ENCODE assay signal across 5 cellular contexts in genomic region chr10:122075876-122076275, GRCh38.
DNase-seq lines count a peak whose midpoint lies in the region; ATAC-seq and TF ChIP-seq lines count a peak whose summit lies in the region.
"Not testable (repeated sequence)": the region's sequence is repeated elsewhere in the genome, so short reads cannot be mapped to it uniquely, and the experiment has no call there.

No MANE protein-coding gene starts in this region.

- not testable (repeated sequence) for H3K27me3 ChIP-seq in endodermal cell (ENCODE audit: control insufficient read depth, insufficient read depth, low read length, poor library complexity, severe bottlenecking); gastrocnemius medialis; suprapubic skin

- intact Hi-C loops in posterior vena cava (cut with DNase I); gastrocnemius medialis (cut with DNase I; ENCODE audit: low total_unique reads): not testable (repeated sequence)

- not testable (repeated sequence) for TF ChIP-seq POLR2A in gastrocnemius medialis (IDR thresholded peaks at IDR 0.05); suprapubic skin (IDR thresholded peaks at IDR 0.05)

- H3K36me3 ChIP-seq in endodermal cell (ENCODE audit: control insufficient read depth, insufficient read depth, low read length); gastrocnemius medialis; suprapubic skin: not testable (repeated sequence)

- not testable (repeated sequence) for H3K4me3 ChIP-seq in endodermal cell (ENCODE audit: low read length); gastrocnemius medialis; suprapubic skin

- not testable (repeated sequence) for TF ChIP-seq EP300 in suprapubic skin (IDR thresholded peaks at IDR 0.05)

- not testable (repeated sequence) for H3K27ac Mint-ChIP-seq in endodermal cell

- not testable (repeated sequence) for H3K4me3 Mint-ChIP-seq in endodermal cell

- H3K4me1 Mint-ChIP-seq in endodermal cell: not testable (repeated sequence)

- 96% methylated on average over 5 to 6 of the region's 6 CpGs for WGBS in endodermal cell (ENCODE audit: insufficient coverage in 1 of 2, insufficient read length in 1 of 2), 2 experiments
- 98% methylated on average over 6 of the region's 6 CpGs for WGBS in suprapubic skin

- H3K9me3 Mint-ChIP-seq in endodermal cell: not testable (repeated sequence)

- not testable (repeated sequence) for H3K27me3 Mint-ChIP-seq in endodermal cell (ENCODE audit: insufficient read depth)

- not testable (repeated sequence) for H3K9me3 ChIP-seq in endodermal cell (ENCODE audit: control insufficient read depth, low read length); gastrocnemius medialis; suprapubic skin

- not testable (repeated sequence) for TF ChIP-seq CTCF in endodermal cell (conservative IDR thresholded peaks at IDR 0.05); gastrocnemius medialis (IDR thresholded peaks at IDR 0.05 in 4 of 5, conservative IDR thresholded peaks at IDR 0.05 in 1 of 5); suprapubic skin (IDR thresholded peaks at IDR 0.05)

- H3K9ac ChIP-seq in endodermal cell (ENCODE audit: extremely low read depth, low read length, poor library complexity, severe bottlenecking): not testable (repeated sequence)

- in situ Hi-C loops in gastrocnemius medialis (cut with MboI; ENCODE audit: low sequenced_read_pairs in 4 of 4): not testable (repeated sequence)

- H3K27ac ChIP-seq in endodermal cell (ENCODE audit: low read depth, low read length); suprapubic skin: not testable (repeated sequence)
- H3K27ac ChIP-seq in gastrocnemius medialis: peak overlapping the region; percentile 46 to 72 (median 64)

- ATAC-seq in gastrocnemius medialis: not testable (repeated sequence)

- peak; percentile 23 for DNase-seq in endodermal cell
- peak; percentile 57 for DNase-seq in mesenteric fat pad (ENCODE audit: low spot score)
- peak; percentile 66 for DNase-seq in posterior vena cava (ENCODE audit: low spot score)
- DNase-seq in gastrocnemius medialis: not testable (repeated sequence)
- peak; percentile 17 to 41 for DNase-seq in suprapubic skin (ENCODE audit: low spot score in 2 of 2)

- H3K4me1 ChIP-seq in endodermal cell (ENCODE audit: control insufficient read depth, insufficient read depth, low read length); suprapubic skin: not testable (repeated sequence)
- peaks cover 21 to 32% of the 10 kb centered on the region in 2 donors for H3K4me1 ChIP-seq in gastrocnemius medialis

- not testable (repeated sequence) for H3K36me3 Mint-ChIP-seq in endodermal cell (ENCODE audit: low read depth)
